In genomic region chr7:74655785-74656420, GRCh38 we compare ENCODE assay signal across 8 cellular contexts. TPM values are rescaled to one million over a fixed set of nuclear protein-coding genes. Genes with fewer than 3 reads are reported as not detected.
A peak's percentile ranks its signal among the peaks of the same experiment; 100 is the strongest.
DNase-seq lines count a peak whose midpoint lies in the region; ATAC-seq, FAIRE-seq and TF ChIP-seq lines count a peak whose summit lies in the region.

No MANE protein-coding gene starts in this region.

- peaks cover 23% of the 10 kb centered on the region for H3K36me3 ChIP-seq in BE2C
- H3K36me3 ChIP-seq in bronchial epithelial cell (ENCODE audit: control insufficient read depth, insufficient read depth, low read length), result no peaks in the 10 kb centered on the region
- H3K36me3 ChIP-seq in naive thymus-derived CD4-positive, alpha-beta T cell (ENCODE audit: control insufficient read depth in 2 of 3, insufficient read depth in 3 of 3, low read length in 3 of 3), result peaks cover 0 to 3% (median 0%) of the 10 kb centered on the region in 3 experiments

- H3K4me1 ChIP-seq in BE2C, result peaks cover 6% of the 10 kb centered on the region
- H3K4me1 ChIP-seq in naive thymus-derived CD4-positive, alpha-beta T cell (ENCODE audit: control insufficient read depth in 2 of 2, insufficient read depth in 2 of 2, low read length in 2 of 2), result peaks cover 10 to 19% of the 10 kb centered on the region in 2 donors

- TF ChIP-seq EP300 in Ishikawa (IDR thresholded peaks at IDR 0.05; ENCODE audit: borderline replicate concordance), result no peak

- H3K4me3 ChIP-seq in BE2C (ENCODE audit: low read depth, low read length) (peak overlapping the region; percentile 68), bronchial epithelial cell (ENCODE audit: low read depth, low read length) (peak overlapping the region; percentile 77)
- H3K4me3 ChIP-seq in naive thymus-derived CD4-positive, alpha-beta T cell (ENCODE audit: low read length), result peak overlapping the region; percentile 96

- no peak for FAIRE-seq in bronchial epithelial cell (lab: Jason Lieb, UNC)

- no peaks in the 10 kb centered on the region for H3K9me3 ChIP-seq in BE2C
- no peaks in the 10 kb centered on the region for H3K9me3 ChIP-seq in naive thymus-derived CD4-positive, alpha-beta T cell (ENCODE audit: control insufficient read depth in 2 of 3, low read length in 3 of 3)

- POLR2A ChIA-PET in naive thymus-derived CD4-positive, alpha-beta T cell (lab: Charles Lee), result interaction anchor here (0.6 to 1.3 kb wide), 7 partner anchors 8 to 218 kb away, joined by 3 to 5 read pairs (median 4); no protein-coding TSS in a partner anchor

- H3K27me3 Mint-ChIP-seq in naive thymus-derived CD4-positive, alpha-beta T cell, result peaks cover 0 to 2% (median 0%) of the 10 kb centered on the region in 5 donors

- H3K9me3 Mint-ChIP-seq in naive thymus-derived CD4-positive, alpha-beta T cell, result peaks cover 0 to 3% (median 0%) of the 10 kb centered on the region in 11 donors

- intact Hi-C loops in naive thymus-derived CD4-positive, alpha-beta T cell (cut with micrococcal nuclease), result loop anchor here (1.0 to 10.0 kb wide), 11 partner anchors 17 to 1701 kb away; partner anchors contain the start of genes EIF4H (in 2 of the 2), YWHAG (in 2 of the 2), ABHD11 (in 1 of the 2) and GTF2IRD1 (in 1 of the 2)

- H3K4me3 Mint-ChIP-seq in naive thymus-derived CD4-positive, alpha-beta T cell, result peak overlapping the region; percentile 90 to 97 (median 94)

- H3K36me3 Mint-ChIP-seq in naive thymus-derived CD4-positive, alpha-beta T cell, result peaks cover 0 to 6% (median 0%) of the 10 kb centered on the region in 5 donors

- DNase-seq in BE2C, result no peak
- DNase-seq in bronchial epithelial cell (ENCODE audit: low read depth), result no peak
- DNase-seq in naive thymus-derived CD4-positive, alpha-beta T cell, result peak in 3 of 9 donors; percentile 18 to 20 (median 20)
- no peak for DNase-seq in ACHN
- DNase-seq in DMS114 treated with DMSO at 0.1 percent for 48 hours (lab: John Stamatoyannopoulos, UW; ENCODE audit: unreplicated experiment), result no peak
- no peak for DNase-seq in stimulated activated CD4-positive, alpha-beta T cell treated with anti-CD3 and anti-CD28 coated beads, Interleukin-2, amount 100 ng/mL, for 48 hours

- in situ Hi-C loops in ACHN (cut with HindIII; ENCODE audit: low pct_ligation_motif_present, low pct_unique_long_range_greater_than_20kb, low sequenced_read_pairs), result no loop called here

- TF ChIP-seq RAD21 in Ishikawa (IDR thresholded peaks at IDR 0.05; ENCODE audit: low read depth), result no peak

- ATAC-seq in naive thymus-derived CD4-positive, alpha-beta T cell, result no peak
- ATAC-seq in HG02885 (IDR thresholded peaks at IDR 0.05; ENCODE audit: poor library complexity, unreplicated experiment), result no peak

- H3K27me3 ChIP-seq in BE2C, result no peaks in the 10 kb centered on the region
- H3K27me3 ChIP-seq in bronchial epithelial cell (ENCODE audit: control insufficient read depth, insufficient read depth, low read length), result no peaks in the 10 kb centered on the region
- H3K27me3 ChIP-seq in naive thymus-derived CD4-positive, alpha-beta T cell (ENCODE audit: control insufficient read depth in 2 of 2, insufficient read depth in 2 of 2, low read length in 2 of 2), result no peaks in the 10 kb centered on the region

- no peak for TF ChIP-seq CTCF in BE2C (IDR thresholded peaks at IDR 0.05; ENCODE audit: low read depth, low read length)
- no peak for TF ChIP-seq CTCF in bronchial epithelial cell (IDR thresholded peaks at IDR 0.05; ENCODE audit: insufficient read depth, low read length, severe bottlenecking)

- CTCF ChIA-PET in naive thymus-derived CD4-positive, alpha-beta T cell (lab: Charles Lee), result no interaction called here

- peaks cover 26 to 50% (median 44%) of the 10 kb centered on the region in 7 donors for H3K4me1 Mint-ChIP-seq in naive thymus-derived CD4-positive, alpha-beta T cell

- H3K27ac ChIP-seq in naive thymus-derived CD4-positive, alpha-beta T cell (ENCODE audit: low read depth, low read length), result peak overlapping the region; percentile 41

- H3K27ac Mint-ChIP-seq in naive thymus-derived CD4-positive, alpha-beta T cell, result peak overlapping the region; percentile 86 to 98 (median 94)

TF ChIP-seq in Ishikawa, 13 proteins besides CTCF, POLR2A, EP300 and RAD21:
- TF ChIP-seq NFIC (IDR thresholded peaks at IDR 0.05), result no peak
- 0 out of 2 replicates have a peak, but pooled peaks have one; percentile 3 for TF ChIP-seq USF1 (IDR thresholded peaks at IDR 0.05)
- TF ChIP-seq YY1 (IDR thresholded peaks at IDR 0.05; ENCODE audit: low read depth), result no peak
- TF ChIP-seq REST (IDR thresholded peaks at IDR 0.05; ENCODE audit: low read depth), result no peak
- no peak for TF ChIP-seq CREB1 (IDR thresholded peaks at IDR 0.05; ENCODE audit: low read depth)
- no peak for TF ChIP-seq TAF1 (IDR thresholded peaks at IDR 0.05; ENCODE audit: low read depth)
- TF ChIP-seq MAX (IDR thresholded peaks at IDR 0.05), result no peak

RNA-seq across cellular contexts. Expression of gene GTF2I, which starts 1.6 kb away (rescaled TPM):
- 115 TPM for polyA plus RNA-seq in BE2C (2012; ENCODE audit: insufficient read depth, insufficient read length, low read depth)
- 41.9 and 46.1 TPM in 2 replicates for total RNA-seq in bronchial epithelial cell
- total RNA-seq in naive thymus-derived CD4-positive, alpha-beta T cell, result 100 to 1,000 TPM; 135 to 177 (median 167) TPM
- 10 to 100 TPM; 51.1 to 65.4 TPM for polyA plus RNA-seq in naive thymus-derived CD4-positive, alpha-beta T cell
